22 cellular contexts compared by ENCODE assay signal in genomic region chr16:70444249-70445063, GRCh38. TPM values are rescaled to one million over a fixed set of nuclear protein-coding genes. Genes with fewer than 3 reads are reported as not detected.
DNase-seq lines count a peak whose midpoint lies in the region; ATAC-seq and TF ChIP-seq lines count a peak whose summit lies in the region.
"Had no signal": no experiment of that assay in that cellular context is flagged by ENCODE, and none has a peak within 500 bp of the region (broad histone marks: within the 10 kb centered on the region; RNA-seq: fewer than 3 reads in every experiment).

No MANE protein-coding gene starts in this region.

- WGBS in right cardiac atrium: 68% methylated on average over 4 of the region's 4 CpGs
- WGBS in spleen, 5 donors: 86 to 95% (median 90%) methylated on average over 4 of the region's 4 CpGs

- H3K27ac ChIP-seq in right cardiac atrium (ENCODE audit: low read length) (no peak overlapping the region), spleen (no peak overlapping the region)
- H3K27ac ChIP-seq: cardiac muscle cell, heart right ventricle, prostate gland had no signal

- H3K9me3 ChIP-seq in right cardiac atrium (ENCODE audit: control insufficient read depth, low read length): no peaks in the 10 kb centered on the region
- H3K9me3 ChIP-seq in adipocyte (ENCODE audit: control insufficient read depth, low read length): no peaks in the 10 kb centered on the region
- no peaks in the 10 kb centered on the region for H3K9me3 ChIP-seq in mucosa of descending colon
- no peaks in the 10 kb centered on the region for H3K9me3 ChIP-seq in spleen
- H3K9me3 ChIP-seq: heart right ventricle, MG63, prostate gland had no signal

- no peaks in the 10 kb centered on the region for H3K4me1 ChIP-seq in right cardiac atrium (ENCODE audit: control insufficient read depth, insufficient read depth, low read length)
- peaks cover 5% of the 10 kb centered on the region for H3K4me1 ChIP-seq in adipocyte (ENCODE audit: control insufficient read depth, insufficient read depth, low read length)
- H3K4me1 ChIP-seq in mucosa of descending colon (ENCODE audit: low read depth): peaks cover 7% of the 10 kb centered on the region
- peaks cover 0 to 9% (median 6%) of the 10 kb centered on the region in 6 donors for H3K4me1 ChIP-seq in spleen
- H3K4me1 ChIP-seq: prostate gland had no signal

- intact Hi-C loops in right cardiac atrium (cut with DNase I) (no loop called here), left cardiac atrium (cut with DNase I) (no loop called here), mucosa of descending colon (cut with DNase I, micrococcal nuclease) (no loop called here), spleen (cut with DNase I; ENCODE audit: low total_unique reads) (no loop called here)

- DNase-seq in right cardiac atrium (peak in 1 of 3 donors; percentile 18), left cardiac atrium (no peak), adipocyte (ENCODE audit: low read depth) (no peak), mucosa of descending colon (peak in 1 of 3 donors; percentile 60), spleen (no peak), KG1 (lab: John Stamatoyannopoulos, UW) (no peak), GM10266 (ENCODE audit: extremely low spot score) (no peak)
- DNase-seq: 8988T; activated CD8-positive, alpha-beta memory T cell treated with anti-CD3 and anti-CD28 coated beads for 24 hours; activated naive CD4-positive, alpha-beta T cell; activated T-cell treated with anti-CD3 and anti-CD28 coated beads, Interleukin-2, amount 50 U/mL, for 24 hours; dermis blood vessel endothelial cell; heart right ventricle; MG63; NCI-H146; NCI-H524; stimulated activated CD4-positive, alpha-beta T cell treated with anti-CD3 and anti-CD28 coated beads, Interleukin-4, amount 100 ng/mL, for 1 hour; stimulated activated naive CD4-positive, alpha-beta T cell treated with Interleukin-2 at 50 U/mL for 16 hours had no signal

- TF ChIP-seq POLR2A in spleen (IDR thresholded peaks at IDR 0.05): no peak

- no peaks in the 10 kb centered on the region for H3K36me3 ChIP-seq in adipocyte (ENCODE audit: control insufficient read depth, insufficient read depth, low read length, severe bottlenecking)
- H3K36me3 ChIP-seq in mucosa of descending colon (ENCODE audit: low read depth): no peaks in the 10 kb centered on the region
- no peaks in the 10 kb centered on the region for H3K36me3 ChIP-seq in spleen
- H3K36me3 ChIP-seq: cardiac muscle cell, heart right ventricle, MG63, prostate gland had no signal

- H3K4me3 ChIP-seq in right cardiac atrium (ENCODE audit: low read length): no peak overlapping the region
- H3K4me3 ChIP-seq in adipocyte (ENCODE audit: low read length): no peak overlapping the region
- no peak overlapping the region for H3K4me3 ChIP-seq in mucosa of descending colon
- H3K4me3 ChIP-seq in spleen: no peak overlapping the region
- H3K4me3 ChIP-seq: cardiac muscle cell, heart right ventricle, MG63, prostate gland had no signal

- TF ChIP-seq CTCF in mucosa of descending colon (IDR thresholded peaks at IDR 0.05) (no peak), spleen (IDR thresholded peaks at IDR 0.05 in 8 of 11, conservative IDR thresholded peaks at IDR 0.05 in 3 of 11) (no peak), GM10266 (IDR thresholded peaks at IDR 0.05; ENCODE audit: control insufficient read depth, insufficient read depth, low read depth, missing control alignments) (no peak)

- peak overlapping the region; percentile 18 for H3K9ac ChIP-seq in adipocyte (ENCODE audit: low read length)

- no peaks in the 10 kb centered on the region for H3K27me3 ChIP-seq in right cardiac atrium (ENCODE audit: control insufficient read depth, insufficient read depth)
- no peaks in the 10 kb centered on the region for H3K27me3 ChIP-seq in adipocyte (replicated peaks; ENCODE audit: control insufficient read depth, insufficient read depth, low read length)
- H3K27me3 ChIP-seq in spleen (replicated peaks in 1 of 7): no peaks in the 10 kb centered on the region
- H3K27me3 ChIP-seq: cardiac muscle cell, heart right ventricle, MG63 had no signal

- ATAC-seq in right cardiac atrium: peak; percentile 40 to 70
- ATAC-seq in left cardiac atrium: no peak
- peak; percentile 95 for ATAC-seq in mucosa of descending colon
- no peak for ATAC-seq in HG03520 (IDR thresholded peaks at IDR 0.05; ENCODE audit: unreplicated experiment)
- ATAC-seq: heart right ventricle, left lobe of liver had no signal

RNA-seq across cellular contexts. Expression of gene ST3GAL2, which starts 5.6 kb away (rescaled TPM):
- total RNA-seq in right cardiac atrium: 10 to 100 TPM; 15.4 to 21.3 (median 19.9) TPM
- 13.3 TPM for polyA plus RNA-seq in right cardiac atrium
- total RNA-seq in left cardiac atrium: 10 to 100 TPM; 21.1 to 23.5 TPM
- total RNA-seq in mucosa of descending colon: 10 to 100 TPM in 1 of 3 donors, 1 to 10 TPM in 2; 4.2 to 22.4 (median 9.5) TPM
- 10 to 100 TPM; 33.1 to 66.9 (median 48.1) TPM for total RNA-seq in spleen
- 10 to 100 TPM in 1 of 3 donors, 1 to 10 TPM in 2; 5.2 to 16.5 (median 7.2) TPM for polyA plus RNA-seq in spleen

RNA-seq across cellular contexts. Expression of gene FCSK, which starts 9.9 kb away (rescaled TPM):
- total RNA-seq in right cardiac atrium (10 to 100 TPM; 10.4 to 12.3 (median 11.7) TPM), left cardiac atrium (10 to 100 TPM in 1 of 2 donors, 1 to 10 TPM in 1; 9.5 to 11.4 TPM), mucosa of descending colon (10 to 100 TPM; 30.1 to 47.4 (median 33.0) TPM), spleen (10 to 100 TPM; 20.8 to 31.9 (median 27.1) TPM)
- polyA plus RNA-seq in right cardiac atrium (8.3 TPM), spleen (10 to 100 TPM in 2 of 3 donors, 1 to 10 TPM in 1; 8.1 to 18.6 (median 16.7) TPM)

Comparison
In these comparisons a context has a peak if more than half of its experiments do, and no peak if none do; other contexts are left out.
1. ATAC-seq: peak in right cardiac atrium (2 of 2) and mucosa of descending colon (single experiment); none in left cardiac atrium (0 of 2) and HG03520 (single experiment).